In the genomic region with DNA sequence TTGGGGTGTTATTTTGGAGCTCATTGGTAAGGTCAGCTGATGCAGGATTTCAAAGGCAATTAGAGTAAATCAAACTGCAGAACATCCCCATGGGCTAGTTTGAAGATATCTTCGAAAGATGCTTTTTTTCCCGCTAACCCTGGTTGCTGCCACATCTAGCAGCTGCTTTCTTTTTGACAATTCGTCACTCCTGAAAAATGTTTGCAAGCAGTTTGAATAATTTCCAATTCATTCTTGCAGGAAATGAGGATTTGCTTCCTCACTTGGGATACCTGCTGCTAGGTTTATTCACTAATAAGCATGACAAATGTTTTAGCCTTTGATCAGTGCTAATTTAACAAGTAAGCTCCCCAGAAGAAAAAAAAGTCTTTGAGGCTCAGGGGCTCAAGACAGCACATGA, we compare ENCODE assay signal across 30 cellular contexts.
DNase-seq lines count a peak whose midpoint lies in the region; ATAC-seq and TF ChIP-seq lines count a peak whose summit lies in the region.
"Had no signal": no experiment of that assay in that cellular context is flagged by ENCODE, and none has a peak within 500 bp of the region (broad histone marks: within the 10 kb centered on the region; RNA-seq: fewer than 3 reads in every experiment).

No MANE protein-coding gene starts in this region.

- no peak overlapping the region for H3K27ac ChIP-seq in neural progenitor cell
- H3K27ac ChIP-seq: A549, coronary artery, skin epidermis had no signal

- no peaks in the 10 kb centered on the region for H3K36me3 ChIP-seq in neural progenitor cell

- H2AFZ ChIP-seq in neural progenitor cell (replicated peaks): peak overlapping the region; percentile 75

- H3K27me3 Mint-ChIP-seq in endothelial cell (ENCODE audit: unreplicated experiment): peaks cover 2% of the 10 kb centered on the region
- H3K27me3 Mint-ChIP-seq in neural progenitor cell (ENCODE audit: insufficient read depth, low read depth): peaks cover 6% of the 10 kb centered on the region
- H3K27me3 Mint-ChIP-seq in T-helper 2 cell treated with Interferon-gamma antibody and Interleukin-4, amounts not matched to agents 5 μg/mL and 100 μg/mL, for 36 hours (ENCODE audit: low read depth): no peaks in the 10 kb centered on the region
- H3K27me3 Mint-ChIP-seq: activated B cell treated with CpG ODN at 0.5 μM for 24 hours; activated naive CD8-positive, alpha-beta T cell treated with anti-CD3 and anti-CD28 coated beads for 36 hours; activated T-cell treated with anti-CD3 and anti-CD28 coated beads, Interleukin-2, amount 50 U/mL, for 24 hours; B cell; CD4-positive, alpha-beta memory T cell; T-cell had no signal

- DNase-seq in ELR (ENCODE audit: low read depth) (peak; percentile 1), LHCN-M2 (ENCODE audit: low read depth) (peak; percentile 0), endothelial cell (ENCODE audit: low spot score) (no peak), neural progenitor cell (ENCODE audit: low spot score) (peak; percentile 3), DMS153 (lab: John Stamatoyannopoulos, UW) (no peak)
- DNase-seq in T-helper 2 cell treated with Interferon-gamma antibody and Interleukin-4, amounts not matched to agents 5 μg/mL and 100 μg/mL, for 36 hours (ENCODE audit: low spot score): no peak
- no peak for DNase-seq in activated effector memory CD4-positive, alpha-beta T cell treated with Interleukin-2 at 50 U/mL for 16 hours
- DNase-seq: activated B cell treated with CpG ODN at 0.5 μM for 24 hours; activated CD4-positive, alpha-beta T cell treated with anti-CD3 and anti-CD28 coated beads, Interleukin-2, amount 50 U/mL, for 1 hour; activated gamma-delta T cell; activated naive CD8-positive, alpha-beta T cell treated with anti-CD3 and anti-CD28 coated beads for 36 hours; activated T-cell treated with anti-CD3 and anti-CD28 coated beads, Interleukin-2, amount 50 U/mL, for 24 hours; aorta; CD4-positive, alpha-beta memory T cell; effector CD8-positive, alpha-beta T cell; GOT3; NCI-H1436; NCI-H2081 treated with DMSO at 0.1 percent for 48 hours; NCI-H82; OCI-M1; stimulated activated naive CD4-positive, alpha-beta T cell treated with Interleukin-2 at 50 U/mL for 16 hours; T-cell had no signal

- H3K27ac Mint-ChIP-seq in endothelial cell (ENCODE audit: unreplicated experiment) (peak overlapping the region; percentile 62), neural progenitor cell (peak overlapping the region; percentile 39)
- H3K27ac Mint-ChIP-seq in T-helper 2 cell treated with Interferon-gamma antibody and Interleukin-4, amounts not matched to agents 5 μg/mL and 100 μg/mL, for 36 hours: no peak overlapping the region
- H3K27ac Mint-ChIP-seq: activated B cell treated with CpG ODN at 0.5 μM for 24 hours; activated naive CD8-positive, alpha-beta T cell treated with anti-CD3 and anti-CD28 coated beads for 36 hours; activated T-cell treated with anti-CD3 and anti-CD28 coated beads, Interleukin-2, amount 50 U/mL, for 24 hours; B cell; CD4-positive, alpha-beta memory T cell; nephron; T-cell had no signal

- H3K36me3 Mint-ChIP-seq in endothelial cell (ENCODE audit: low read depth, unreplicated experiment) (no peaks in the 10 kb centered on the region), neural progenitor cell (peaks cover 3% of the 10 kb centered on the region)
- H3K36me3 Mint-ChIP-seq in T-helper 2 cell treated with Interferon-gamma antibody and Interleukin-4, amounts not matched to agents 5 μg/mL and 100 μg/mL, for 36 hours (ENCODE audit: low read depth): no peaks in the 10 kb centered on the region
- H3K36me3 Mint-ChIP-seq: activated naive CD8-positive, alpha-beta T cell treated with anti-CD3 and anti-CD28 coated beads for 36 hours; CD4-positive, alpha-beta memory T cell; T-cell had no signal

- ATAC-seq in HG02970 (IDR thresholded peaks at IDR 0.05; ENCODE audit: low FRiP score, unreplicated experiment): no peak
- ATAC-seq: A549, HepG2, T-cell had no signal

- H3K4me1 ChIP-seq in neural progenitor cell: peaks cover 51% of the 10 kb centered on the region
- H3K4me1 ChIP-seq: A549 had no signal

- peak overlapping the region; percentile 39 for H3K4me2 ChIP-seq in neural progenitor cell
- H3K4me2 ChIP-seq: A549 had no signal

- no peaks in the 10 kb centered on the region for H3K79me2 ChIP-seq in neural progenitor cell (ENCODE audit: low read depth)

- H3K9me3 Mint-ChIP-seq in endothelial cell (ENCODE audit: unreplicated experiment): no peaks in the 10 kb centered on the region
- peaks cover 5% of the 10 kb centered on the region for H3K9me3 Mint-ChIP-seq in neural progenitor cell
- peaks cover 3% of the 10 kb centered on the region for H3K9me3 Mint-ChIP-seq in T-helper 2 cell treated with Interferon-gamma antibody and Interleukin-4, amounts not matched to agents 5 μg/mL and 100 μg/mL, for 36 hours
- H3K9me3 Mint-ChIP-seq: activated naive CD8-positive, alpha-beta T cell treated with anti-CD3 and anti-CD28 coated beads for 36 hours; activated T-cell treated with anti-CD3 and anti-CD28 coated beads, Interleukin-2, amount 50 U/mL, for 24 hours; nephron had no signal

- TF ChIP-seq CTCF in endothelial cell (IDR thresholded peaks at IDR 0.05; ENCODE audit: unreplicated experiment) (no peak), neural progenitor cell (IDR thresholded peaks at IDR 0.05) (no peak)

- H3F3A ChIP-seq in neural progenitor cell (ENCODE audit: low read depth): peaks cover 24% of the 10 kb centered on the region

- H3K9me3 ChIP-seq in neural progenitor cell (ENCODE audit: low read depth): no peaks in the 10 kb centered on the region
- H3K9me3 ChIP-seq: A549 had no signal

- no peak overlapping the region for H3K4me3 Mint-ChIP-seq in endothelial cell (ENCODE audit: unreplicated experiment)
- no peak overlapping the region for H3K4me3 Mint-ChIP-seq in neural progenitor cell
- H3K4me3 Mint-ChIP-seq in T-helper 2 cell treated with Interferon-gamma antibody and Interleukin-4, amounts not matched to agents 5 μg/mL and 100 μg/mL, for 36 hours: no peak overlapping the region
- H3K4me3 Mint-ChIP-seq: activated B cell treated with CpG ODN at 0.5 μM for 24 hours; activated naive CD8-positive, alpha-beta T cell treated with anti-CD3 and anti-CD28 coated beads for 36 hours; activated T-cell treated with anti-CD3 and anti-CD28 coated beads, Interleukin-2, amount 50 U/mL, for 24 hours; B cell; CD4-positive, alpha-beta memory T cell; nephron; T-cell had no signal

- H3K27me3 ChIP-seq in neural progenitor cell: no peaks in the 10 kb centered on the region

- H3K4me3 ChIP-seq in neural progenitor cell: no peak overlapping the region
- H3K4me3 ChIP-seq: A549, coronary artery, lung, skin epidermis had no signal

- no peak overlapping the region for H3K9ac ChIP-seq in neural progenitor cell

- H3K4me1 Mint-ChIP-seq in endothelial cell (ENCODE audit: unreplicated experiment) (peaks cover 23% of the 10 kb centered on the region), neural progenitor cell (peaks cover 46% of the 10 kb centered on the region)
- H3K4me1 Mint-ChIP-seq in T-helper 2 cell treated with Interferon-gamma antibody and Interleukin-4, amounts not matched to agents 5 μg/mL and 100 μg/mL, for 36 hours (ENCODE audit: low read depth): no peaks in the 10 kb centered on the region
- H3K4me1 Mint-ChIP-seq: activated B cell treated with CpG ODN at 0.5 μM for 24 hours; activated naive CD8-positive, alpha-beta T cell treated with anti-CD3 and anti-CD28 coated beads for 36 hours; B cell; CD4-positive, alpha-beta memory T cell; nephron; T-cell had no signal

- H4K20me1 ChIP-seq in neural progenitor cell (ENCODE audit: low read depth): no peaks in the 10 kb centered on the region

Comparison
In these comparisons a context has a peak if more than half of its experiments do, and no peak if none do; other contexts are left out.
1. DNase-seq: peak in ELR (single experiment), LHCN-M2 (single experiment) and neural progenitor cell (single experiment); none in endothelial cell (single experiment), T-helper 2 cell treated with Interferon-gamma antibody and Interleukin-4, amounts not matched to agents 5 μg/mL and 100 μg/mL, for 36 hours (single experiment), DMS153 (single experiment) and activated effector memory CD4-positive, alpha-beta T cell treated with Interleukin-2 at 50 U/mL for 16 hours (single experiment).